9 cellular contexts compared by ENCODE assay signal in the genomic region with DNA sequence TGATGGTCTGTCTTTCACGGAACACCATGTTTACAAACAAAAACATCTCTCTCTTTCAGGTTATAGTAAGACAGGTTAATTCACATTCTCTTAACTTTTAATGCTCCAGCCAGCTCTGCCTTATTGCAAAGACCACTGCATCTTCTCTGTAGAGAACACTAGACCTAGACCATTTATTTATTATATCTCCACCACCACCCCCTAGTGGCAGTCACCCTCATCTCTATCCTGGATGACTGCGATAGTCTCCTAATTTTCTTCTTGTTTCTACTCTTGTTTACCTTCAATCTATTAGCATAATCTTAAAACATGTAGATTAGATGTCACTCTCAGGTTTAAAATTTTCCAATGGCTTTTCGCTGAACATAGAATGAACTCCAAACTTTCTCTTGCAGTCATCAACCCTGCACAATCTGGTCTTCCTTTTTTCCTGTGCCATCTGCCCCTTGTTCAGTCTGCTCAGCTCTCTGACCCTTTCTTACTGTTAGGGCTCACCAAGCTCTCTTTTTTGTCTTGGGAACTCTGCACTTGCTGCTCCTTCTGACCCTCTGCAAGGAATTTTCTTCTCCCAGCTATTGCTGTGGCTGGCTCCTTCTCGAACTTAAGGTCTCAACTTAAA.
DNase-seq lines count a peak whose midpoint lies in the region; ATAC-seq, FAIRE-seq and TF ChIP-seq lines count a peak whose summit lies in the region.
"Had no signal": no experiment of that assay in that cellular context is flagged by ENCODE, and none has a peak within 500 bp of the region (broad histone marks: within the 10 kb centered on the region; RNA-seq: fewer than 3 reads in every experiment).

No MANE protein-coding gene starts in this region.

- H3K4me3 ChIP-seq in OCI-LY1 (ENCODE audit: low read depth, low read length, poor library complexity, severe bottlenecking): no peak overlapping the region
- H3K4me3 ChIP-seq in epithelial cell of esophagus (ENCODE audit: low read length): no peak overlapping the region
- H3K4me3 ChIP-seq in pancreas: no peak overlapping the region

- H3K9me3 ChIP-seq in OCI-LY1 (ENCODE audit: low read length) (no peaks in the 10 kb centered on the region), pancreas (no peaks in the 10 kb centered on the region)
- H3K9me3 ChIP-seq: neutrophil had no signal

- peak; percentile 34 for DNase-seq in SIG-M5 treated with dmso at 0.1 percent for 504 hours (lab: John Stamatoyannopoulos, UW; ENCODE audit: unreplicated experiment)
- no peak for DNase-seq in SIG-M5 (lab: John Stamatoyannopoulos, UW)
- peak; percentile 43 for DNase-seq in epithelial cell of esophagus (ENCODE audit: low read depth)
- DNase-seq in pancreas: peak in 2 of 6 donors; percentile 5 to 29
- DNase-seq in effector memory CD8-positive, alpha-beta T cell: no peak
- DNase-seq in DMS79 (lab: John Stamatoyannopoulos, UW): no peak

- TF ChIP-seq CTCF in OCI-LY1 (IDR thresholded peaks at IDR 0.05; ENCODE audit: low read length) (peak; percentile 71), epithelial cell of esophagus (IDR thresholded peaks at IDR 0.05; ENCODE audit: insufficient read depth, low read depth, low read length, missing control alignments) (peak; percentile 73), pancreas (IDR thresholded peaks at IDR 0.05) (peak in 2 of 4 donors; percentile 37 to 54)

- no peaks in the 10 kb centered on the region for H3K36me3 Mint-ChIP-seq in effector memory CD8-positive, alpha-beta T cell (ENCODE audit: insufficient read depth)

- no peak overlapping the region for H3K4me2 ChIP-seq in OCI-LY1 (ENCODE audit: low read length)

- H3K27me3 Mint-ChIP-seq in effector memory CD8-positive, alpha-beta T cell: peaks cover 23 to 31% of the 10 kb centered on the region in 2 donors

- WGBS in pancreas, 2 donors: 31 to 40% methylated on average over 4 of the region's 4 CpGs

- ATAC-seq in HG02870 (IDR thresholded peaks at IDR 0.05; ENCODE audit: unreplicated experiment): peak; percentile 71
- peak in 3 of 4 donors; percentile 64 to 69 (median 66) for ATAC-seq in pancreas
- no peak for ATAC-seq in effector memory CD8-positive, alpha-beta T cell (replicated peaks)

- H3K9me3 Mint-ChIP-seq in effector memory CD8-positive, alpha-beta T cell: no peaks in the 10 kb centered on the region

- no peaks in the 10 kb centered on the region for H3K9me2 ChIP-seq in OCI-LY1 (ENCODE audit: low read depth, low read length)

- no peak overlapping the region for H2AFZ ChIP-seq in OCI-LY1 (ENCODE audit: low read length)

- no peak for FAIRE-seq in pancreas (lab: Jason Lieb, UNC)

- no peak overlapping the region for H3K27ac Mint-ChIP-seq in effector memory CD8-positive, alpha-beta T cell

- no peaks in the 10 kb centered on the region for H3K4me1 Mint-ChIP-seq in effector memory CD8-positive, alpha-beta T cell (ENCODE audit: low read depth in 2 of 2)

- no peaks in the 10 kb centered on the region for H4K20me1 ChIP-seq in OCI-LY1 (ENCODE audit: insufficient read depth, low read length)

- no peak overlapping the region for H3K27ac ChIP-seq in OCI-LY1 (ENCODE audit: low read depth, low read length, poor library complexity, severe bottlenecking)
- H3K27ac ChIP-seq in pancreas: no peak overlapping the region
- H3K27ac ChIP-seq: neutrophil had no signal

- intact Hi-C loops in pancreas (cut with DNase I): no loop called here

- H3K36me3 ChIP-seq in OCI-LY1 (ENCODE audit: insufficient read depth, low read length): no peaks in the 10 kb centered on the region
- no peaks in the 10 kb centered on the region for H3K36me3 ChIP-seq in pancreas
- H3K36me3 ChIP-seq: neutrophil had no signal

- no peaks in the 10 kb centered on the region for H3K79me2 ChIP-seq in OCI-LY1 (ENCODE audit: insufficient read depth, low read length)

- H3K9ac ChIP-seq in OCI-LY1 (ENCODE audit: low read length): no peak overlapping the region

- H3K4me1 ChIP-seq in OCI-LY1 (ENCODE audit: insufficient read depth, low read length, severe bottlenecking): no peaks in the 10 kb centered on the region
- no peaks in the 10 kb centered on the region for H3K4me1 ChIP-seq in pancreas

- H3K4me3 Mint-ChIP-seq in effector memory CD8-positive, alpha-beta T cell: no peak overlapping the region

- H3F3A ChIP-seq in OCI-LY1 (ENCODE audit: insufficient read depth, low read length): no peaks in the 10 kb centered on the region

- H3K27me3 ChIP-seq in OCI-LY1 (ENCODE audit: insufficient read depth, low read length): no peaks in the 10 kb centered on the region
- H3K27me3 ChIP-seq in pancreas: no peaks in the 10 kb centered on the region

Comparison
In these comparisons a context has a peak if more than half of its experiments do, and no peak if none do; other contexts are left out.
1. DNase-seq: peak in SIG-M5 treated with dmso at 0.1 percent for 504 hours (single experiment) and epithelial cell of esophagus (single experiment); none in SIG-M5 (single experiment), effector memory CD8-positive, alpha-beta T cell (0 of 3) and DMS79 (single experiment).